Comparison of ENCODE assay signal across 17 cellular contexts in genomic region chr6:87828044-87828443, GRCh38.
DNase-seq lines count a peak whose midpoint lies in the region; ATAC-seq and TF ChIP-seq lines count a peak whose summit lies in the region.
"Had no signal": no experiment of that assay in that cellular context is flagged by ENCODE, and none has a peak within 500 bp of the region (broad histone marks: within the 10 kb centered on the region; RNA-seq: fewer than 3 reads in every experiment).

No MANE protein-coding gene starts in this region.

- DNase-seq in GM06990 (ENCODE audit: extremely low read depth, insufficient read length) (peak; percentile 28), germinal center (ENCODE audit: low spot score) (peak; percentile 14), DMS153 treated with DMSO at 0.1 percent for 48 hours (lab: John Stamatoyannopoulos, UW; ENCODE audit: unreplicated experiment) (no peak), HK-2 (ENCODE audit: unreplicated experiment) (no peak)
- DNase-seq in activated T-cell treated with anti-CD3 and anti-CD28 coated beads, Interleukin-2, amount 50 U/mL, for 48 hours, result no peak
- DNase-seq: CD8-positive, alpha-beta T cell; DND-41; GDM1; MV-4-11; NCI-H1417 treated with DMSO at 0.1 percent for 48 hours; NCI-H1930; NCI-H69; PC-3 had no signal

- no peaks in the 10 kb centered on the region for H3K36me3 ChIP-seq in GM06990 (ENCODE audit: control insufficient read depth, insufficient read depth, low read length)
- H3K36me3 ChIP-seq: BLaER1 had no signal

- ATAC-seq in GM19468 (IDR thresholded peaks at IDR 0.05; ENCODE audit: extremely low read depth, unreplicated experiment) (peak; percentile 65), HG03521 (IDR thresholded peaks at IDR 0.05; ENCODE audit: unreplicated experiment) (peak; percentile 41)
- ATAC-seq: CD8-positive, alpha-beta T cell; PC-3 had no signal

- no peaks in the 10 kb centered on the region for H3K27me3 ChIP-seq in GM06990 (replicated peaks; ENCODE audit: control insufficient read depth, insufficient read depth, low read length)
- H3K27me3 ChIP-seq: BLaER1 had no signal

- no peak for TF ChIP-seq CTCF in GM06990 (IDR thresholded peaks at IDR 0.05; ENCODE audit: insufficient read depth, low read length, poor library complexity, severe bottlenecking)

- H3K4me3 ChIP-seq in GM06990 (replicated peaks; ENCODE audit: low read depth, low read length), result no peak overlapping the region
- H3K4me3 ChIP-seq: BLaER1, K562 had no signal

Comparison
In these comparisons a context has a peak if more than half of its experiments do, and no peak if none do; other contexts are left out.
1. DNase-seq: peak in GM06990 (single experiment) and germinal center (single experiment); none in DMS153 treated with DMSO at 0.1 percent for 48 hours (single experiment), activated T-cell treated with anti-CD3 and anti-CD28 coated beads, Interleukin-2, amount 50 U/mL, for 48 hours (0 of 2) and HK-2 (single experiment).